Comparison of ENCODE assay signal across 27 cellular contexts in genomic region chr15:85417276-85417675, GRCh38.
"Had no signal": no experiment of that assay in that cellular context is flagged by ENCODE, and none has a peak within 500 bp of the region (broad histone marks: within the 10 kb centered on the region; RNA-seq: fewer than 3 reads in every experiment).

No MANE protein-coding gene starts in this region.

- H3K4me1 ChIP-seq: prostate gland had no signal

- ATAC-seq: activated CD8-positive, alpha-beta T cell treated with anti-CD3 and anti-CD28 coated beads for 36 hours; esophagus mucosa; foreskin keratinocyte; heart right ventricle; left lung; mucosa of descending colon; stimulated activated memory B cell treated with anti-CD40 and anti-IgM and Interleukin-4, amounts not matched to agents 10 μg/mL and 1 μg/mL and 100 μg/mL, for 72 hours had no signal

- FAIRE-seq: endothelial cell of umbilical vein had no signal

- H3K36me3 ChIP-seq: adrenal gland, brain microvascular endothelial cell, left lung, ovary, prostate gland, stomach, tibial artery had no signal

- H3K9me3 ChIP-seq: adrenal gland, heart right ventricle, left lung, mucosa of descending colon, ovary, prostate gland, stomach, tibial artery had no signal

- H3K27me3 ChIP-seq: adrenal gland, brain microvascular endothelial cell, foreskin keratinocyte, heart right ventricle, left lung, ovary, stomach, tibial artery had no signal

- H3K4me3 ChIP-seq: adrenal gland, heart right ventricle, left lung, lung, mucosa of descending colon, ovary, prostate gland, smooth muscle cell, stomach, tibial artery had no signal

- H3K27ac ChIP-seq: brain microvascular endothelial cell, left lung, ovary, prostate gland, stomach, tibial artery had no signal

- DNase-seq: activated B cell treated with CpG ODN at 0.5 μM for 24 hours; activated CD4-positive, alpha-beta T cell treated with anti-CD3 and anti-CD28 coated beads, Interleukin-2, amount 50 U/mL, for 1 hour; activated CD8-positive, alpha-beta T cell treated with anti-CD3 and anti-CD28 coated beads for 36 hours; activated naive CD4-positive, alpha-beta T cell treated with anti-CD3 and anti-CD28 coated beads for 36 hours; activated naive CD8-positive, alpha-beta T cell treated with anti-CD3 and anti-CD28 coated beads for 36 hours; activated T-cell treated with anti-CD3 and anti-CD28 coated beads, Interleukin-2, amount 50 U/mL, for 48 hours; adrenal gland; aorta; brain microvascular endothelial cell; foreskin keratinocyte; heart right ventricle; kidney glomerular epithelial cell; left lung; mucosa of descending colon; ovary; stimulated activated CD4-positive, alpha-beta T cell treated with anti-CD3 and anti-CD28 coated beads, Interleukin-1b, Interleukin-23, amount 100 ng/mL, for 48 hours; stimulated activated CD4-positive, alpha-beta T cell treated with anti-CD3 and anti-CD28 coated beads, Interleukin-4, amount 100 ng/mL, for 4 hours; stimulated activated CD8-positive, alpha-beta memory T cell treated with anti-CD3 and anti-CD28 coated beads, Interleukin-4, amount 100 ng/mL, for 48 hours; stomach; T-helper 1 cell; tibial artery had no signal
